ENCODE assay signal across 19 cellular contexts in the genomic region with DNA sequence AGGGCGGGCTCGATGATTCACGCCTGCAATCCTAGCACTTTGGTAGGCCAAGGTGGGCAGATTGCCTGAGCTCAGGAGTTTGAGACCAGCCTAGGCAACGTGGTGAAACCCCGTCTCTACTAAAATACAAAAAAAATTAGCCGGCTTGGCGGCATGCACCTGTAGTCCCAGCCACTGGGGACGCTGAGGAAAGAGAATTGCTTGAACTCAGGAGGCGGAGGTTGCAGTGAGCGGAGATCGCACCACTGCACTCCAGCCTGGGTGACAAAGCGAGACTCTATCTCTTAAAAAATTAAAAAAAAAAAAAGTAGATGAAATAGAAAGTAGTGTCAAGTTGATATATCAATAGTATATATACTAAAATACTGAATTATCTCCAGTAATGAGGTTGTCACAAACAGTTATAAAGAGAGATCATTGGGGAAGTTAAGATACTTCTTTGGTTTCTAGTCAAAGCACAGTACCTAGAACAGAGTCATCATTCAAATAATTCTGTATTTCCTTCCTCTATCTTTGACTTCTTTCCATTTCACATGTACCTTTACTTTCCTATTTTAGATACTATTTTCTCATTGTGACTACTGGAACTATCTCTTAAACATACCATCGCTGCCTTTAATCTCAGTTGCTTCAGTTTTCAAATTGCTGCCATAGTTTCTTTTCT.
DNase-seq lines count a peak whose midpoint lies in the region; ATAC-seq and TF ChIP-seq lines count a peak whose summit lies in the region.
"Had no signal": no experiment of that assay in that cellular context is flagged by ENCODE, and none has a peak within 500 bp of the region (broad histone marks: within the 10 kb centered on the region; RNA-seq: fewer than 3 reads in every experiment).

No MANE protein-coding gene starts in this region.

- H3K36me3 Mint-ChIP-seq in neural progenitor cell, result no peaks in the 10 kb centered on the region

- no peaks in the 10 kb centered on the region for H3K9me3 ChIP-seq in SU-DHL-6 (ENCODE audit: insufficient read depth, low read length)
- H3K9me3 ChIP-seq in neural progenitor cell (ENCODE audit: low read depth), result no peaks in the 10 kb centered on the region

- H2AFZ ChIP-seq in SU-DHL-6 (ENCODE audit: low read depth, low read length, severe bottlenecking) (peak overlapping the region; percentile 30), neural progenitor cell (replicated peaks) (no peak overlapping the region)
- H2AFZ ChIP-seq: GM23338 had no signal

- ATAC-seq in GM18873 (IDR thresholded peaks at IDR 0.05; ENCODE audit: low FRiP score, unreplicated experiment) (peak; percentile 80), HG02642 (IDR thresholded peaks at IDR 0.05; ENCODE audit: poor library complexity, unreplicated experiment) (peak; percentile 45), HG03469 (IDR thresholded peaks at IDR 0.05; ENCODE audit: unreplicated experiment) (peak; percentile 39)
- ATAC-seq: GM23338, HepG2 had no signal

- no peaks in the 10 kb centered on the region for H3K4me1 Mint-ChIP-seq in neural progenitor cell

- H3K4me3 Mint-ChIP-seq in neural progenitor cell, result no peak overlapping the region
- H3K4me3 Mint-ChIP-seq: B cell; CD4-positive, alpha-beta T cell; GM23338 had no signal

- H3K9ac ChIP-seq in SU-DHL-6 (ENCODE audit: low read length) (no peak overlapping the region), neural progenitor cell (no peak overlapping the region)
- H3K9ac ChIP-seq: KMS-11 had no signal

- H3K36me3 ChIP-seq in SU-DHL-6 (ENCODE audit: low read length) (no peaks in the 10 kb centered on the region), neural progenitor cell (no peaks in the 10 kb centered on the region)

- no peaks in the 10 kb centered on the region for H3K27me3 Mint-ChIP-seq in neural progenitor cell (ENCODE audit: insufficient read depth, low read depth)
- H3K27me3 Mint-ChIP-seq: B cell had no signal

- no peaks in the 10 kb centered on the region for H3F3A ChIP-seq in SU-DHL-6 (ENCODE audit: insufficient read depth)
- H3F3A ChIP-seq in neural progenitor cell (ENCODE audit: low read depth), result no peaks in the 10 kb centered on the region

- no peaks in the 10 kb centered on the region for H3K79me2 ChIP-seq in SU-DHL-6 (ENCODE audit: insufficient read depth, low read length)
- no peaks in the 10 kb centered on the region for H3K79me2 ChIP-seq in neural progenitor cell (ENCODE audit: low read depth)

- no peak for TF ChIP-seq CTCF in SU-DHL-6 (IDR thresholded peaks at IDR 0.05; ENCODE audit: insufficient read depth, low read length, poor library complexity, severe bottlenecking)
- TF ChIP-seq CTCF in neural progenitor cell (IDR thresholded peaks at IDR 0.05), result no peak

- H3K4me2 ChIP-seq in SU-DHL-6 (ENCODE audit: low read depth, low read length, poor library complexity, severe bottlenecking) (no peak overlapping the region), neural progenitor cell (no peak overlapping the region)
- H3K4me2 ChIP-seq: GM23338, KMS-11 had no signal

- H3K27me3 ChIP-seq in SU-DHL-6 (ENCODE audit: low read length), result no peaks in the 10 kb centered on the region
- no peaks in the 10 kb centered on the region for H3K27me3 ChIP-seq in neural progenitor cell

- no peak overlapping the region for H3K27ac Mint-ChIP-seq in neural progenitor cell
- H3K27ac Mint-ChIP-seq: B cell; CD4-positive, alpha-beta T cell; GM23338 had no signal

- H3K9me2 ChIP-seq in SU-DHL-6 (replicated peaks; ENCODE audit: insufficient read depth, low read length), result no peaks in the 10 kb centered on the region

- H3K27ac ChIP-seq in SU-DHL-6 (ENCODE audit: low read depth, low read length) (no peak overlapping the region), neural progenitor cell (no peak overlapping the region)
- H3K27ac ChIP-seq: KMS-11 had no signal

- H4K20me1 ChIP-seq in SU-DHL-6 (ENCODE audit: low read depth, low read length) (no peaks in the 10 kb centered on the region), neural progenitor cell (ENCODE audit: low read depth) (no peaks in the 10 kb centered on the region)

- no peaks in the 10 kb centered on the region for H3K9me3 Mint-ChIP-seq in neural progenitor cell
- H3K9me3 Mint-ChIP-seq: CD4-positive, alpha-beta T cell; GM23338 had no signal

- H3K4me1 ChIP-seq in neural progenitor cell, result no peaks in the 10 kb centered on the region

- H3K4me3 ChIP-seq in SU-DHL-6 (ENCODE audit: insufficient read depth, low read length, poor library complexity, severe bottlenecking), result no peak overlapping the region
- H3K4me3 ChIP-seq in neural progenitor cell, result no peak overlapping the region
- H3K4me3 ChIP-seq: GM23338 had no signal

- DNase-seq in SHP77 treated with DMSO at 0.1 percent for 48 hours (lab: John Stamatoyannopoulos, UW) (no peak), neural progenitor cell (ENCODE audit: low spot score) (no peak), DMS153 treated with DMSO at 0.1 percent for 48 hours (lab: John Stamatoyannopoulos, UW; ENCODE audit: unreplicated experiment) (no peak), NCI-H2029 (lab: John Stamatoyannopoulos, UW) (no peak)
- DNase-seq: C1 segment of cervical spinal cord; Calu3; CD4-positive, alpha-beta T cell; DMS 273 treated with DMSO at 0.1 percent for 48 hours; DMS79 treated with DMSO at 0.1 percent for 48 hours; EL; H7 had no signal
